8 cellular contexts compared by ENCODE assay signal in the genomic region with DNA sequence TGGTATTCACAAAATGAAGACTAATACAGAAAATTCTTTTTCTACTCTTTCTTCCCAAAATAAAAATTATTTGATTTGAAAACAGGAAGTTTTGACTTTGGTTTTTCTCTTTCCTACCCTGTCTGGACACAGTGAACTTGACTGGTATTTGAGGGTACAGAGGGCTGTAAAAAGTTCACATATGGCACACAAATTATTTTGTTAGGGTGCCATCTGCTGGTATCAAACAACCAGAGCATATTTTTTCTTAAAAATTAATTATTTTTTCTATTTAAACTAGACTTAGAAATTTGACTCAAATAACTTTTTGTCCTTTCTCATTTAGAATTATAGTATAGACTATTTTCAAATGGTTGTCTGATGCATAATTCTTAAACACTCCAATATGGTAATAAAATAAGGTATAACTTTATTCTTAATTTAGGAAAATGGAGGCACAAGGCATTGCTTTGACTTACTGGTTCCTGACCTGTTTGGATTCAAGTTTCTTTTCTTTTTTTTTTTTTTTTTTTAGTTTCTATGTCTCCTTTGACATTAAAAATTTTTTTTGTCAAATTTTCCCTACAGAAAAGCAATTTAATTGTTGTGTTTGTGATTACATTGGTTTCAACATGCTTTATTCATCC.
DNase-seq lines count a peak whose midpoint lies in the region; ATAC-seq lines count a peak whose summit lies in the region.

No MANE protein-coding gene starts in this region.

- peak; percentile 5 for DNase-seq in AG08395 (ENCODE audit: low spot score)
- peak; percentile 49 for DNase-seq in HCEC 1CT
- peak; percentile 36 for DNase-seq in RKO (ENCODE audit: low spot score)
- DNase-seq in glomerular visceral epithelial cell (ENCODE audit: extremely low spot score), result peak; percentile 29
- no peak for DNase-seq in ecto neural progenitor cell (ENCODE audit: low spot score)
- no peak for DNase-seq in NOMO-1 treated with DMSO at 0.1 percent for 48 hours (lab: John Stamatoyannopoulos, UW; ENCODE audit: unreplicated experiment)

- no peak for ATAC-seq in HG03432 (IDR thresholded peaks at IDR 0.05; ENCODE audit: unreplicated experiment)
- ATAC-seq in HG02938 (IDR thresholded peaks at IDR 0.05; ENCODE audit: unreplicated experiment), result no peak

Comparison
In these comparisons a context has a peak if more than half of its experiments do, and no peak if none do; other contexts are left out.
1. DNase-seq: peak in AG08395 (single experiment), HCEC 1CT (single experiment), RKO (single experiment) and glomerular visceral epithelial cell (single experiment); none in ecto neural progenitor cell (single experiment) and NOMO-1 treated with DMSO at 0.1 percent for 48 hours (single experiment).